8 cellular contexts compared by ENCODE assay signal in genomic region chr12:10612954-10613333, GRCh38. TPM values are rescaled to one million over a fixed set of nuclear protein-coding genes. Genes with fewer than 3 reads are reported as not detected.
DNase-seq lines count a peak whose midpoint lies in the region; ATAC-seq and TF ChIP-seq lines count a peak whose summit lies in the region.

No MANE protein-coding gene starts in this region.

- H3K27me3 ChIP-seq in SU-DHL-6 (ENCODE audit: low read length) = no peaks in the 10 kb centered on the region

- peak; percentile 4 for ATAC-seq in HG02981 (IDR thresholded peaks at IDR 0.05; ENCODE audit: unreplicated experiment)

- H3K9me3 ChIP-seq in SU-DHL-6 (ENCODE audit: insufficient read depth, low read length) = no peaks in the 10 kb centered on the region

- peaks cover 30% of the 10 kb centered on the region for H3K4me1 Mint-ChIP-seq in progenitor cell of endocrine pancreas (ENCODE audit: low read depth)

- peak overlapping the region; percentile 48 for H3K27ac ChIP-seq in SU-DHL-6 (ENCODE audit: low read depth, low read length)

- TF ChIP-seq CTCF in SU-DHL-6 (IDR thresholded peaks at IDR 0.05; ENCODE audit: insufficient read depth, low read length, poor library complexity, severe bottlenecking) (no peak), fibroblast of the aortic adventitia (IDR thresholded peaks at IDR 0.05; ENCODE audit: insufficient read depth, low read length) (no peak), progenitor cell of endocrine pancreas (IDR thresholded peaks at IDR 0.05; ENCODE audit: unreplicated experiment) (no peak)

- no peaks in the 10 kb centered on the region for H3K9me2 ChIP-seq in SU-DHL-6 (replicated peaks; ENCODE audit: insufficient read depth, low read length)

- H3K4me2 ChIP-seq in SU-DHL-6 (ENCODE audit: low read depth, low read length, poor library complexity, severe bottlenecking) = peak overlapping the region; percentile 88

- no peaks in the 10 kb centered on the region for H3F3A ChIP-seq in SU-DHL-6 (ENCODE audit: insufficient read depth)

- H3K4me3 Mint-ChIP-seq in progenitor cell of endocrine pancreas (ENCODE audit: low read depth) = peak overlapping the region; percentile 99

- H3K36me3 Mint-ChIP-seq in progenitor cell of endocrine pancreas (ENCODE audit: insufficient read depth) = peaks cover 11% of the 10 kb centered on the region

- H3K27me3 Mint-ChIP-seq in progenitor cell of endocrine pancreas = no peaks in the 10 kb centered on the region

- DNase-seq in NCI-H345 (lab: John Stamatoyannopoulos, UW) (peak; percentile 34), NCI-H345 treated with DMSO at 0.1 percent for 48 hours (lab: John Stamatoyannopoulos, UW; ENCODE audit: unreplicated experiment) (no peak), fibroblast of the aortic adventitia (ENCODE audit: low read depth) (no peak), progenitor cell of endocrine pancreas (ENCODE audit: low spot score, unreplicated experiment) (no peak), NK-92 (lab: John Stamatoyannopoulos, UW; ENCODE audit: unreplicated experiment) (no peak)
- no peak for DNase-seq in stimulated activated CD4-positive, alpha-beta T cell treated with anti-CD3 and anti-CD28 coated beads, Interleukin-12 subunit alpha, Interleukin-12 subunit beta, amount 100 ng/mL, for 4 hours

- H3K9ac ChIP-seq in SU-DHL-6 (ENCODE audit: low read length) = peak overlapping the region; percentile 81

- H3K4me3 ChIP-seq in SU-DHL-6 (ENCODE audit: insufficient read depth, low read length, poor library complexity, severe bottlenecking) (peak overlapping the region; percentile 85), fibroblast of the aortic adventitia (ENCODE audit: low read depth, low read length) (peak overlapping the region; percentile 96)

- H3K27ac Mint-ChIP-seq in progenitor cell of endocrine pancreas = peak overlapping the region; percentile 99

- no peaks in the 10 kb centered on the region for H4K20me1 ChIP-seq in SU-DHL-6 (ENCODE audit: low read depth, low read length)

- H3K36me3 ChIP-seq in SU-DHL-6 (ENCODE audit: low read length) = no peaks in the 10 kb centered on the region

- H3K9me3 Mint-ChIP-seq in progenitor cell of endocrine pancreas (ENCODE audit: low read depth) = no peaks in the 10 kb centered on the region

- peak overlapping the region; percentile 89 for H2AFZ ChIP-seq in SU-DHL-6 (ENCODE audit: low read depth, low read length, severe bottlenecking)

- H3K79me2 ChIP-seq in SU-DHL-6 (ENCODE audit: insufficient read depth, low read length) = peaks cover 14% of the 10 kb centered on the region

RNA-seq across cellular contexts. Expression of gene MAGOHB, which starts 0.5 kb away (rescaled TPM):
- total RNA-seq in fibroblast of the aortic adventitia (ENCODE audit: low replicate concordance) = 31.7 and 36.6 TPM in 2 replicates
- total RNA-seq in progenitor cell of endocrine pancreas = 48.3 and 50.3 TPM in 2 replicates
